ENCODE assay signal across 1 cellular context in the genomic region with DNA sequence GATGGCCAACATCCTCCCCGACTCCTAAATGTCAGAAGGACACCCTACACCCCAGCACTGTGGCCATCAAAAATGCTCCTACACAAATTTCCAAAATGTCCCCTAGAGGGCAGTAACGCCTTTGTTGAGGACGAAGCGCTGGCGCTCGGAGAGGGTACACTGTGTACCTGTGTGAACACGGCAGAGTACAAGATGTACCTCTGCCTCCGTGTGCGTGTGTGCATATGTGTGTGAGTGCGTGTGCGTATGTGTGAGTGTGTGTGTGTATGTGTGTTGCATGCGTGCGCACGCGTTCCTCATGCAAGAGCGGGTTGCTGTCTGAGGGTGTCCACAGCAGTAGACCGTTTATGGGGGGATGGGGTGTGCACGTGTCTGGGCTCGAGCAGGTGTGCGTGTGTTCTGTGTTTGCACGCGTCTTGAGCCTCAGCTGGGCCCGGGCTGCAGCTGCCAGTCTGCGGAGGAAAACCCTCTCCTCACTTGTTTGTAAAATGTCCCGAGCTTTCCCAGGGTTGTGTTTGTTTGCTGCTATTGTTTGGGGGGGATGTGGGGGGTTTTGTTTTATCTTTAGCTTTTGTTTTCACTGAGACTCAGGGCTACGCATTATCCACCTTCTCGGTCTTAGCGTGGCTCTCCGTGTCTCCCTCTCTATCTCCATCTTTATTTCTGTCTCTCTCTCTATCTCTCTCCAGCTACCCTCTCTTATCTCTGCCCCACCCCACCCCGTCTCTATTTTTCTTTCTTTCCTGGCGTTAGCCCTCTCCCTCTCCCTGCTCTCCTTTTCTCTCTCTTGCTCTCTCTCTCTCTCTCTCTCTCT.
TF ChIP-seq lines count a peak whose summit lies in the region.

No MANE protein-coding gene starts in this region.

TF ChIP-seq in HepG2, 621 proteins besides CTCF, POLR2A, EP300 and RAD21 (continues in another document):
- no peak for TF ChIP-seq TARDBP (CRISPR knock-in tag; IDR thresholded peaks at IDR 0.05)
- no peak for TF ChIP-seq ZNF781 (CRISPR knock-in tag; IDR thresholded peaks at IDR 0.05; ENCODE audit: borderline replicate concordance, not compliant biosample characterization)
- no peak for TF ChIP-seq KAT2B (IDR thresholded peaks at IDR 0.05; ENCODE audit: borderline replicate concordance, low read depth, low read length)
- no peak for TF ChIP-seq ZNF563 (CRISPR knock-in tag; IDR thresholded peaks at IDR 0.05)
- TF ChIP-seq, protein P1, sequence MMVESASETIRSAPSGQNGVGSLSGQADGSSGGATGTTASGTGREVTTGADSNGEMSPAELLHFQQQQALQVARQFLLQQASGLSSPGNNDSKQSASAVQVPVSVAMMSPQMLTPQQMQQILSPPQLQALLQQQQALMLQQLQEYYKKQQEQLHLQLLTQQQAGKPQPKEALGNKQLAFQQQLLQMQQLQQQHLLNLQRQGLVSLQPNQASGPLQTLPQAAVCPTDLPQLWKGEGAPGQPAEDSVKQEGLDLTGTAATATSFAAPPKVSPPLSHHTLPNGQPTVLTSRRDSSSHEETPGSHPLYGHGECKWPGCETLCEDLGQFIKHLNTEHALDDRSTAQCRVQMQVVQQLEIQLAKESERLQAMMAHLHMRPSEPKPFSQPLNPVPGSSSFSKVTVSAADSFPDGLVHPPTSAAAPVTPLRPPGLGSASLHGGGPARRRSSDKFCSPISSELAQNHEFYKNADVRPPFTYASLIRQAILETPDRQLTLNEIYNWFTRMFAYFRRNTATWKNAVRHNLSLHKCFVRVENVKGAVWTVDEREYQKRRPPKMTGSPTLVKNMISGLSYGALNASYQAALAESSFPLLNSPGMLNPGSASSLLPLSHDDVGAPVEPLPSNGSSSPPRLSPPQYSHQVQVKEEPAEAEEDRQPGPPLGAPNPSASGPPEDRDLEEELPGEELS (CRISPR knock-in tag; IDR thresholded peaks at IDR 0.05), result no peak
- no peak for TF ChIP-seq CREB3 (CRISPR knock-in tag; IDR thresholded peaks at IDR 0.05)
- no peak for TF ChIP-seq SOX5 (CRISPR knock-in tag; IDR thresholded peaks at IDR 0.05; ENCODE audit: borderline replicate concordance)
- no peak for TF ChIP-seq ZSCAN22 (CRISPR knock-in tag; IDR thresholded peaks at IDR 0.05)
- TF ChIP-seq HDAC1 (CRISPR knock-in tag; IDR thresholded peaks at IDR 0.05), result 0 out of 2 replicates have a peak, but pooled peaks have one; percentile 19
- no peak for TF ChIP-seq HBP1 (CRISPR knock-in tag; IDR thresholded peaks at IDR 0.05; ENCODE audit: low read depth)
- no peak for TF ChIP-seq ZNF558 (CRISPR knock-in tag; IDR thresholded peaks at IDR 0.05; ENCODE audit: borderline replicate concordance)
- TF ChIP-seq NFIC (IDR thresholded peaks at IDR 0.05; ENCODE audit: low read length), result no peak
- TF ChIP-seq ZBTB42 (CRISPR knock-in tag; IDR thresholded peaks at IDR 0.05), result no peak
- TF ChIP-seq RARG (CRISPR knock-in tag; IDR thresholded peaks at IDR 0.05; ENCODE audit: low read depth), result no peak
- peak; percentile 74 for TF ChIP-seq ZNF281 (CRISPR knock-in tag; IDR thresholded peaks at IDR 0.05; ENCODE audit: borderline replicate concordance)
- TF ChIP-seq MYC (CRISPR knock-in tag; IDR thresholded peaks at IDR 0.05; ENCODE audit: borderline replicate concordance), result peak; percentile 75; the same call in 1 of the 2 replicates
- TF ChIP-seq, protein P2, sequence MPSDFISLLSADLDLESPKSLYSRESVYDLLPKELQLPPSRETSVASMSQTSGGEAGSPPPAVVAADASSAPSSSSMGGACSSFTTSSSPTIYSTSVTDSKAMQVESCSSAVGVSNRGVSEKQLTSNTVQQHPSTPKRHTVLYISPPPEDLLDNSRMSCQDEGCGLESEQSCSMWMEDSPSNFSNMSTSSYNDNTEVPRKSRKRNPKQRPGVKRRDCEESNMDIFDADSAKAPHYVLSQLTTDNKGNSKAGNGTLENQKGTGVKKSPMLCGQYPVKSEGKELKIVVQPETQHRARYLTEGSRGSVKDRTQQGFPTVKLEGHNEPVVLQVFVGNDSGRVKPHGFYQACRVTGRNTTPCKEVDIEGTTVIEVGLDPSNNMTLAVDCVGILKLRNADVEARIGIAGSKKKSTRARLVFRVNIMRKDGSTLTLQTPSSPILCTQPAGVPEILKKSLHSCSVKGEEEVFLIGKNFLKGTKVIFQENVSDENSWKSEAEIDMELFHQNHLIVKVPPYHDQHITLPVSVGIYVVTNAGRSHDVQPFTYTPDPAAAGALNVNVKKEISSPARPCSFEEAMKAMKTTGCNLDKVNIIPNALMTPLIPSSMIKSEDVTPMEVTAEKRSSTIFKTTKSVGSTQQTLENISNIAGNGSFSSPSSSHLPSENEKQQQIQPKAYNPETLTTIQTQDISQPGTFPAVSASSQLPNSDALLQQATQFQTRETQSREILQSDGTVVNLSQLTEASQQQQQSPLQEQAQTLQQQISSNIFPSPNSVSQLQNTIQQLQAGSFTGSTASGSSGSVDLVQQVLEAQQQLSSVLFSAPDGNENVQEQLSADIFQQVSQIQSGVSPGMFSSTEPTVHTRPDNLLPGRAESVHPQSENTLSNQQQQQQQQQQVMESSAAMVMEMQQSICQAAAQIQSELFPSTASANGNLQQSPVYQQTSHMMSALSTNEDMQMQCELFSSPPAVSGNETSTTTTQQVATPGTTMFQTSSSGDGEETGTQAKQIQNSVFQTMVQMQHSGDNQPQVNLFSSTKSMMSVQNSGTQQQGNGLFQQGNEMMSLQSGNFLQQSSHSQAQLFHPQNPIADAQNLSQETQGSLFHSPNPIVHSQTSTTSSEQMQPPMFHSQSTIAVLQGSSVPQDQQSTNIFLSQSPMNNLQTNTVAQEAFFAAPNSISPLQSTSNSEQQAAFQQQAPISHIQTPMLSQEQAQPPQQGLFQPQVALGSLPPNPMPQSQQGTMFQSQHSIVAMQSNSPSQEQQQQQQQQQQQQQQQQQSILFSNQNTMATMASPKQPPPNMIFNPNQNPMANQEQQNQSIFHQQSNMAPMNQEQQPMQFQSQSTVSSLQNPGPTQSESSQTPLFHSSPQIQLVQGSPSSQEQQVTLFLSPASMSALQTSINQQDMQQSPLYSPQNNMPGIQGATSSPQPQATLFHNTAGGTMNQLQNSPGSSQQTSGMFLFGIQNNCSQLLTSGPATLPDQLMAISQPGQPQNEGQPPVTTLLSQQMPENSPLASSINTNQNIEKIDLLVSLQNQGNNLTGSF (CRISPR knock-in tag; IDR thresholded peaks at IDR 0.05), result no peak
- TF ChIP-seq, protein P3, sequence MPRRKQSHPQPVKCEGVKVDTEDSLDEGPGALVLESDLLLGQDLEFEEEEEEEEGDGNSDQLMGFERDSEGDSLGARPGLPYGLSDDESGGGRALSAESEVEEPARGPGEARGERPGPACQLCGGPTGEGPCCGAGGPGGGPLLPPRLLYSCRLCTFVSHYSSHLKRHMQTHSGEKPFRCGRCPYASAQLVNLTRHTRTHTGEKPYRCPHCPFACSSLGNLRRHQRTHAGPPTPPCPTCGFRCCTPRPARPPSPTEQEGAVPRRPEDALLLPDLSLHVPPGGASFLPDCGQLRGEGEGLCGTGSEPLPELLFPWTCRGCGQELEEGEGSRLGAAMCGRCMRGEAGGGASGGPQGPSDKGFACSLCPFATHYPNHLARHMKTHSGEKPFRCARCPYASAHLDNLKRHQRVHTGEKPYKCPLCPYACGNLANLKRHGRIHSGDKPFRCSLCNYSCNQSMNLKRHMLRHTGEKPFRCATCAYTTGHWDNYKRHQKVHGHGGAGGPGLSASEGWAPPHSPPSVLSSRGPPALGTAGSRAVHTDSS (CRISPR knock-in tag; conservative IDR thresholded peaks at IDR 0.05), result no peak
- peak; percentile 57 for TF ChIP-seq ZNF687 (CRISPR knock-in tag; IDR thresholded peaks at IDR 0.05)
- TF ChIP-seq YEATS4 (CRISPR knock-in tag; IDR thresholded peaks at IDR 0.05; ENCODE audit: borderline replicate concordance), result no peak
- TF ChIP-seq GABPB1 (CRISPR knock-in tag; IDR thresholded peaks at IDR 0.05), result no peak
- TF ChIP-seq, protein P4, sequence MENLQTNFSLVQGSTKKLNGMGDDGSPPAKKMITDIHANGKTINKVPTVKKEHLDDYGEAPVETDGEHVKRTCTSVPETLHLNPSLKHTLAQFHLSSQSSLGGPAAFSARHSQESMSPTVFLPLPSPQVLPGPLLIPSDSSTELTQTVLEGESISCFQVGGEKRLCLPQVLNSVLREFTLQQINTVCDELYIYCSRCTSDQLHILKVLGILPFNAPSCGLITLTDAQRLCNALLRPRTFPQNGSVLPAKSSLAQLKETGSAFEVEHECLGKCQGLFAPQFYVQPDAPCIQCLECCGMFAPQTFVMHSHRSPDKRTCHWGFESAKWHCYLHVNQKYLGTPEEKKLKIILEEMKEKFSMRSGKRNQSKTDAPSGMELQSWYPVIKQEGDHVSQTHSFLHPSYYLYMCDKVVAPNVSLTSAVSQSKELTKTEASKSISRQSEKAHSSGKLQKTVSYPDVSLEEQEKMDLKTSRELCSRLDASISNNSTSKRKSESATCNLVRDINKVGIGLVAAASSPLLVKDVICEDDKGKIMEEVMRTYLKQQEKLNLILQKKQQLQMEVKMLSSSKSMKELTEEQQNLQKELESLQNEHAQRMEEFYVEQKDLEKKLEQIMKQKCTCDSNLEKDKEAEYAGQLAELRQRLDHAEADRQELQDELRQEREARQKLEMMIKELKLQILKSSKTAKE (CRISPR knock-in tag; IDR thresholded peaks at IDR 0.05; ENCODE audit: borderline replicate concordance), result no peak
- no peak for TF ChIP-seq ZNF484 (CRISPR knock-in tag; IDR thresholded peaks at IDR 0.05; ENCODE audit: borderline replicate concordance, low read depth)
- TF ChIP-seq ESRRA (CRISPR knock-in tag; IDR thresholded peaks at IDR 0.05; ENCODE audit: low read depth), result no peak
- TF ChIP-seq KDM2A (CRISPR knock-in tag; IDR thresholded peaks at IDR 0.05; ENCODE audit: borderline replicate concordance, low read depth), result peak; percentile 62; the same call in 1 of the 2 replicates
- TF ChIP-seq ZNF580 (CRISPR knock-in tag; IDR thresholded peaks at IDR 0.05; ENCODE audit: borderline replicate concordance, low read depth), result peak; percentile 36; the same call in 1 of the 2 replicates
- no peak for TF ChIP-seq IKZF1 (IDR thresholded peaks at IDR 0.05)
- TF ChIP-seq BORCS8-MEF2B (CRISPR knock-in tag; IDR thresholded peaks at IDR 0.05), result 0 out of 2 replicates have a peak, but pooled peaks have one; percentile 23
- peak; percentile 55 for TF ChIP-seq MAX (IDR thresholded peaks at IDR 0.05)
- TF ChIP-seq ATAD3A (CRISPR knock-in tag; IDR thresholded peaks at IDR 0.05), result no peak
